ENCODE assay signal across 32 cellular contexts in genomic region chr12:95416111-95416636, GRCh38.
"Had no signal": no experiment of that assay in that cellular context is flagged by ENCODE, and none has a peak within 500 bp of the region (broad histone marks: within the 10 kb centered on the region; RNA-seq: fewer than 3 reads in every experiment).

No MANE protein-coding gene starts in this region.

- H3K27me3 Mint-ChIP-seq: activated CD4-positive, alpha-beta T cell treated with anti-CD3 and anti-CD28 coated beads for 36 hours; activated CD4-positive, alpha-beta T cell treated with anti-CD3 and anti-CD28 coated beads, Interleukin-2, amount 10 ng/mL, durations not matched to agents 7 days and 5 days had no signal

- ATAC-seq: activated CD4-positive, alpha-beta T cell treated with anti-CD3 and anti-CD28 coated beads for 36 hours; activated CD4-positive, CD25-positive, alpha-beta regulatory T cell treated with anti-CD3 and anti-CD28 coated beads, Interleukin-2, amount 50 U/mL, for 24 hours; activated CD8-positive, alpha-beta T cell treated with anti-CD3 and anti-CD28 coated beads, Interleukin-2, amount 10 ng/mL, durations not matched to agents 7 days and 5 days; activated naive CD4-positive, alpha-beta T cell treated with anti-CD3 and anti-CD28 coated beads, Interleukin-2, amount 50 U/mL, for 72 hours; WTC11 had no signal

- H3K4me3 Mint-ChIP-seq: activated CD4-positive, alpha-beta T cell treated with anti-CD3 and anti-CD28 coated beads for 36 hours; activated CD4-positive, alpha-beta T cell treated with anti-CD3 and anti-CD28 coated beads, Interleukin-2, amount 10 ng/mL, durations not matched to agents 7 days and 5 days; activated CD8-positive, alpha-beta T cell treated with anti-CD3 and anti-CD28 coated beads, Interleukin-2, amount 10 ng/mL, durations not matched to agents 7 days and 5 days; activated T-cell treated with anti-CD3 and anti-CD28 coated beads, Interleukin-2, amount 50 U/mL, for 24 hours; central memory CD8-positive, alpha-beta T cell; T-helper 1 cell treated with Interleukin-12 subunit alpha and Interleukin-12 subunit beta and Interleukin-4 antibody, amounts not matched to agents 30 μg/mL and 1 μg/mL, for 36 hours; T-helper 2 cell treated with Interferon-gamma antibody and Interleukin-4, amounts not matched to agents 5 μg/mL and 100 μg/mL, for 36 hours; WTC11 had no signal

- H3K27ac ChIP-seq: adrenal gland, cardiac muscle cell, PC-9, SJCRH30 had no signal

- FAIRE-seq: RCC 7860, TTC549 had no signal

- H3K4me2 ChIP-seq: PC-9 had no signal

- H3K4me3 ChIP-seq: adrenal gland, cardiac muscle cell, PC-9, SJCRH30, SK-N-MC had no signal

- H3K27ac Mint-ChIP-seq: activated CD4-positive, alpha-beta T cell treated with anti-CD3 and anti-CD28 coated beads for 36 hours; activated CD4-positive, alpha-beta T cell treated with anti-CD3 and anti-CD28 coated beads, Interleukin-2, amount 10 ng/mL, durations not matched to agents 7 days and 5 days; activated CD8-positive, alpha-beta T cell treated with anti-CD3 and anti-CD28 coated beads, Interleukin-2, amount 10 ng/mL, durations not matched to agents 7 days and 5 days; activated naive CD4-positive, alpha-beta T cell treated with anti-CD3 and anti-CD28 coated beads, Interleukin-2, amount 50 U/mL, for 72 hours; activated T-cell treated with anti-CD3 and anti-CD28 coated beads, Interleukin-2, amount 50 U/mL, for 24 hours; activated T-helper 2 cell treated with anti-CD3 and anti-CD28 coated beads, Interferon-gamma antibody, Interleukin-2, Interleukin-4, amounts not matched to agents 10 μg/mL and 5 μg/mL and 100 μg/mL, durations not matched to agents 14 hours and 24 hours and 36 hours; T-helper 1 cell treated with Interleukin-12 subunit alpha and Interleukin-12 subunit beta and Interleukin-4 antibody, amounts not matched to agents 30 μg/mL and 1 μg/mL, for 36 hours; T-helper 2 cell treated with Interferon-gamma antibody and Interleukin-4, amounts not matched to agents 5 μg/mL and 100 μg/mL, for 36 hours; WTC11 had no signal

- H3K36me3 Mint-ChIP-seq: activated naive CD4-positive, alpha-beta T cell treated with anti-CD3 and anti-CD28 coated beads, Interleukin-2, amount 50 U/mL, for 72 hours; WTC11 had no signal

- DNase-seq: activated CD4-positive, alpha-beta T cell treated with anti-CD3 and anti-CD28 coated beads for 36 hours; activated CD4-positive, alpha-beta T cell treated with anti-CD3 and anti-CD28 coated beads, Interleukin-2, amount 10 ng/mL, durations not matched to agents 7 days and 5 days; activated CD4-positive, alpha-beta T cell treated with anti-CD3 and anti-CD28 coated beads, Interleukin-2, amount 50 U/mL, for 48 hours; activated CD8-positive, alpha-beta T cell treated with anti-CD3 and anti-CD28 coated beads, Interleukin-2, amount 10 ng/mL, durations not matched to agents 7 days and 5 days; activated gamma-delta T cell; activated naive CD4-positive, alpha-beta T cell treated with Interleukin-2 at 50 U/mL for 16 hours; activated T-cell treated with anti-CD3 and anti-CD28 coated beads, Interleukin-2, amount 50 U/mL, for 24 hours; adrenal gland; NCI-H1048; NCI-H1105 treated with DMSO at 0.1 percent for 48 hours; NCI-H1436; NCI-H1694; NCI-H1930; NCI-H2081 treated with DMSO at 0.1 percent for 48 hours; NCI-H226; NCI-H446 treated with DMSO at 0.1 percent for 48 hours; NCI-H69; NK-92 treated with Interleukin-12 subunit alpha and Interleukin-12 subunit beta, amount 100 ng/mL, for 24 hours; PC-9; SHP77; SJCRH30 had no signal

- H2AFZ ChIP-seq: PC-9 had no signal

- H3K27me3 ChIP-seq: adrenal gland, cardiac muscle cell, SJCRH30 had no signal

- H3K4me1 Mint-ChIP-seq: activated CD4-positive, alpha-beta T cell treated with anti-CD3 and anti-CD28 coated beads for 36 hours; activated CD4-positive, alpha-beta T cell treated with anti-CD3 and anti-CD28 coated beads, Interleukin-2, amount 10 ng/mL, durations not matched to agents 7 days and 5 days; central memory CD8-positive, alpha-beta T cell had no signal

- H3K9me3 Mint-ChIP-seq: activated CD4-positive, alpha-beta T cell treated with anti-CD3 and anti-CD28 coated beads, Interleukin-2, amount 10 ng/mL, durations not matched to agents 7 days and 5 days; activated naive CD4-positive, alpha-beta T cell treated with anti-CD3 and anti-CD28 coated beads, Interleukin-2, amount 50 U/mL, for 72 hours; activated T-cell treated with anti-CD3 and anti-CD28 coated beads, Interleukin-2, amount 50 U/mL, for 24 hours; activated T-helper 2 cell treated with anti-CD3 and anti-CD28 coated beads, Interferon-gamma antibody, Interleukin-2, Interleukin-4, amounts not matched to agents 10 μg/mL and 5 μg/mL and 100 μg/mL, durations not matched to agents 14 hours and 24 hours and 36 hours; central memory CD8-positive, alpha-beta T cell; T-helper 1 cell treated with Interleukin-12 subunit alpha and Interleukin-12 subunit beta and Interleukin-4 antibody, amounts not matched to agents 30 μg/mL and 1 μg/mL, for 36 hours; T-helper 2 cell treated with Interferon-gamma antibody and Interleukin-4, amounts not matched to agents 5 μg/mL and 100 μg/mL, for 36 hours had no signal

- H3K9me3 ChIP-seq: adrenal gland, SJCRH30 had no signal

- H3K36me3 ChIP-seq: adrenal gland, cardiac muscle cell, SJCRH30 had no signal
